Comparison of ENCODE assay signal across 19 cellular contexts in the genomic region with DNA sequence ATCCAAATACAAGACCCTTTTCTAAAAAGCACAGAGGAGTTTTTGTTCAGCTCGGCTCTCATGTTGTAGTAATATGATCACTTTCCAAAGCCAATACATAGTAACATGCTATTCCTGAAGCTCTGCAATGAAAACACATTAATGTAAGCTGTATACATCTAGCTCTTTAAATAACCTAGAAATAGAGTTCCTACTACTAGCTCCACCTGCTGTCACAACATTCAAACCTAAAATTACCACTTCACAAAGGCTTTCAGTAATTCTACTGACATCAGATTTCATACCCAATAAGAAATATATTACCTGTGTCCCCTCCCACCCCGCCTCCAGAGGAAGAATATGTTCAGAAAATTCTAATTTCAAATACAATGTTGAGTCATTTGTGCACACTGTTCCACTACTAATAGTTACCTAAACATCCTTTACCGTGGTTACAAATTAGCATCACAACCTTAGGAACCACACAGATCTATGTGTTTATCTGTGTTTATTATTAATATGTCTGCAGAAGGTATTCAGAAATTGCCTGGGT. TPM values are rescaled to one million over a fixed set of nuclear protein-coding genes. Genes with fewer than 3 reads are reported as not detected.
DNase-seq lines count a peak whose midpoint lies in the region; ATAC-seq and TF ChIP-seq lines count a peak whose summit lies in the region.
"Had no signal": no experiment of that assay in that cellular context is flagged by ENCODE, and none has a peak within 500 bp of the region (broad histone marks: within the 10 kb centered on the region; RNA-seq: fewer than 3 reads in every experiment).

No MANE protein-coding gene starts in this region.

- peak; percentile 60 for TF ChIP-seq CTCF in OCI-LY7 (conservative IDR thresholded peaks at IDR 0.05; ENCODE audit: low read length)
- peak; percentile 14 for TF ChIP-seq CTCF in fibroblast of villous mesenchyme (IDR thresholded peaks at IDR 0.05; ENCODE audit: insufficient read depth, low read depth, low read length)
- peak in 2 of 6 experiments; percentile 10 to 11 for TF ChIP-seq CTCF in Peyer's patch (IDR thresholded peaks at IDR 0.05)

- intact Hi-C loops in OCI-LY7 (cut with micrococcal nuclease; ENCODE audit: unreplicated experiment) = no loop called here

- no peak overlapping the region for H2AFZ ChIP-seq in OCI-LY7 (ENCODE audit: low read length)
- H2AFZ ChIP-seq: PC-9 had no signal

- H3K9me3 ChIP-seq in OCI-LY7 (ENCODE audit: low read length) (no peaks in the 10 kb centered on the region), Peyer's patch (no peaks in the 10 kb centered on the region)
- H3K9me3 ChIP-seq: gastroesophageal sphincter, lower lobe of right lung, psoas muscle, vagina had no signal

- BruUV-seq in OCI-LY7 (replicated peaks; lab: Mats Ljungman, UMichigan) = no TSS peak

- DNase-seq in NCI-H2107 treated with DMSO at 0.1 percent for 48 hours (lab: John Stamatoyannopoulos, UW; ENCODE audit: unreplicated experiment) = peak; percentile 56
- no peak for DNase-seq in NCI-H2107 (lab: John Stamatoyannopoulos, UW)
- DNase-seq in ELR (ENCODE audit: low read depth) = peak; percentile 18
- DNase-seq in OCI-LY7 (ENCODE audit: low spot score) = no peak
- no peak for DNase-seq in fibroblast of villous mesenchyme (ENCODE audit: low read depth)
- no peak for DNase-seq in Peyer's patch
- no peak for DNase-seq in stimulated activated CD4-positive, alpha-beta T cell treated with anti-CD3 and anti-CD28 coated beads, Interleukin-4, amount 100 ng/mL, for 4 hours
- DNase-seq: ACHN; activated CD8-positive, alpha-beta T cell treated with anti-CD3 and anti-CD28 coated beads, Interleukin-2, amount 10 ng/mL, durations not matched to agents 7 days and 5 days; CD8-positive, alpha-beta T cell; central memory CD4-positive, alpha-beta T cell; lower lobe of right lung; naive B cell; PC-9; psoas muscle; stimulated activated naive CD8-positive, alpha-beta T cell treated with anti-CD3 and anti-CD28 coated beads, Interleukin-15, amount 100 ng/mL, for 72 hours had no signal

- CTCF ChIA-PET in OCI-LY7 (lab: Charles Lee; ENCODE audit: unreplicated experiment) = no interaction called here

- H3K9me2 ChIP-seq in OCI-LY7 (ENCODE audit: insufficient read depth, low read length) = no peaks in the 10 kb centered on the region

- H3K36me3 ChIP-seq in OCI-LY7 (ENCODE audit: insufficient read depth, low read length) (no peaks in the 10 kb centered on the region), Peyer's patch (no peaks in the 10 kb centered on the region)
- H3K36me3 ChIP-seq: lower lobe of right lung, vagina had no signal

- no peak overlapping the region for H3K27ac ChIP-seq in OCI-LY7 (ENCODE audit: low read depth, low read length, poor library complexity, severe bottlenecking)
- no peak overlapping the region for H3K27ac ChIP-seq in Peyer's patch
- H3K27ac ChIP-seq: gastroesophageal sphincter, lower lobe of right lung, PC-9, psoas muscle, vagina had no signal

- ATAC-seq in GM18520 (IDR thresholded peaks at IDR 0.05; ENCODE audit: unreplicated experiment) = no peak
- ATAC-seq: activated CD8-positive, alpha-beta T cell treated with anti-CD3 and anti-CD28 coated beads, Interleukin-2, amount 10 ng/mL, durations not matched to agents 7 days and 5 days; CD8-positive, alpha-beta T cell; gastroesophageal sphincter; lower lobe of right lung; psoas muscle; stimulated activated naive CD8-positive, alpha-beta T cell treated with anti-CD3 and anti-CD28 coated beads, Interleukin-15, amount 100 ng/mL, for 72 hours had no signal

- H4K20me1 ChIP-seq in OCI-LY7 (ENCODE audit: insufficient read depth, low read length) = no peaks in the 10 kb centered on the region

- H3K4me2 ChIP-seq in OCI-LY7 (ENCODE audit: low read length) = no peak overlapping the region
- H3K4me2 ChIP-seq: PC-9 had no signal

- no peaks in the 10 kb centered on the region for H3K27me3 ChIP-seq in Peyer's patch
- H3K27me3 ChIP-seq: gastroesophageal sphincter, vagina had no signal

- no peak overlapping the region for H3K4me3 ChIP-seq in OCI-LY7 (ENCODE audit: low read depth, low read length, poor library complexity, severe bottlenecking)
- H3K4me3 ChIP-seq in fibroblast of villous mesenchyme (ENCODE audit: low read depth, low read length) = no peak overlapping the region
- no peak overlapping the region for H3K4me3 ChIP-seq in Peyer's patch
- H3K4me3 ChIP-seq: gastroesophageal sphincter, lower lobe of right lung, PC-9, psoas muscle, vagina had no signal

- POLR2A ChIA-PET in OCI-LY7 (lab: Charles Lee) = interaction anchor here (0.6 to 0.8 kb wide), 2 partner anchors 34 to 55 kb away, joined by 3 read pairs; no protein-coding TSS in a partner anchor

- no peak for TF ChIP-seq POLR2A in Peyer's patch (IDR thresholded peaks at IDR 0.05)

- H3K79me2 ChIP-seq in OCI-LY7 (ENCODE audit: insufficient read depth, low read depth, low read length) = no peaks in the 10 kb centered on the region

- H3K4me1 ChIP-seq in OCI-LY7 (ENCODE audit: insufficient read depth, low read length, poor library complexity, severe bottlenecking) = peaks cover 5% of the 10 kb centered on the region
- H3K4me1 ChIP-seq in Peyer's patch = no peaks in the 10 kb centered on the region
- H3K4me1 ChIP-seq: gastroesophageal sphincter, lower lobe of right lung, psoas muscle, vagina had no signal

RNA-seq across cellular contexts. Expression of gene EFCAB11, which starts 17.8 kb away (rescaled TPM):
- 9.3 and 10.7 TPM in 2 replicates for total RNA-seq in OCI-LY7 (2014; rRNA removed; shearing (Covaris generic))
- total RNA-seq in OCI-LY7 (2022) = 26.6 and 29.5 TPM in 2 replicates
- total RNA-seq in fibroblast of villous mesenchyme = 5.2 TPM in 2 replicates
- total RNA-seq in Peyer's patch = 10 to 100 TPM in 1 of 4 donors, 1 to 10 TPM in 3; 3.3 to 15.6 (median 6.9) TPM

RNA-seq across cellular contexts. Expression of gene TDP1, which starts 19.0 kb away (rescaled TPM):
- 65.9 and 67.2 TPM in 2 replicates for total RNA-seq in OCI-LY7 (2014; rRNA removed; shearing (Covaris generic))
- total RNA-seq in OCI-LY7 (2022) = 71.1 and 75.3 TPM in 2 replicates
- 17.4 and 24.2 TPM in 2 replicates for total RNA-seq in fibroblast of villous mesenchyme
- 10 to 100 TPM in 3 of 4 donors, 1 to 10 TPM in 1; 9.5 to 44.6 (median 15.5) TPM for total RNA-seq in Peyer's patch

Comparison
In these comparisons a context has a peak if more than half of its experiments do, and no peak if none do; other contexts are left out.
1. DNase-seq: peak in NCI-H2107 treated with DMSO at 0.1 percent for 48 hours (single experiment) and ELR (single experiment); none in NCI-H2107 (single experiment), OCI-LY7 (single experiment), fibroblast of villous mesenchyme (single experiment), Peyer's patch (0 of 3) and stimulated activated CD4-positive, alpha-beta T cell treated with anti-CD3 and anti-CD28 coated beads, Interleukin-4, amount 100 ng/mL, for 4 hours (0 of 2).